8 cellular contexts compared by ENCODE assay signal in genomic region chr5:139294372-139295165, GRCh38. TPM values are rescaled to one million over a fixed set of nuclear protein-coding genes. Genes with fewer than 3 reads are reported as not detected.
A peak's percentile ranks its signal among the peaks of the same experiment; 100 is the strongest.
DNase-seq lines count a peak whose midpoint lies in the region; ATAC-seq and TF ChIP-seq lines count a peak whose summit lies in the region.

No MANE protein-coding gene starts in this region.

- no peaks in the 10 kb centered on the region for H3K27me3 Mint-ChIP-seq in activated naive CD4-positive, alpha-beta T cell treated with anti-CD3 and anti-CD28 coated beads, Interleukin-2, amount 50 U/mL, for 24 hours

- TF ChIP-seq EP300 in tibial nerve (IDR thresholded peaks at IDR 0.05) = peak in 1 of 2 donors; percentile 41

- H3K9me3 Mint-ChIP-seq in activated naive CD4-positive, alpha-beta T cell treated with anti-CD3 and anti-CD28 coated beads, Interleukin-2, amount 50 U/mL, for 24 hours = no peaks in the 10 kb centered on the region

- H3K36me3 Mint-ChIP-seq in activated naive CD4-positive, alpha-beta T cell treated with anti-CD3 and anti-CD28 coated beads, Interleukin-2, amount 50 U/mL, for 24 hours = peaks cover 16% of the 10 kb centered on the region

- peak overlapping the region; percentile 97 for H3K4me3 ChIP-seq in HUES48 (ENCODE audit: low read depth, low read length)
- H3K4me3 ChIP-seq in tibial nerve = peak overlapping the region; percentile 78 to 98 (median 88)

- WGBS in tibial nerve, 2 donors = 0 to 1% methylated on average over 48 of the region's 48 CpGs

- peak in 1 of 2 donors; percentile 19 for TF ChIP-seq POLR2A in tibial nerve (IDR thresholded peaks at IDR 0.05)

- DNase-seq in DMS114 treated with DMSO at 0.1 percent for 48 hours (lab: John Stamatoyannopoulos, UW; ENCODE audit: unreplicated experiment) (peak; percentile 75), RPMI8226 (peak; percentile 80), germinal center (ENCODE audit: low spot score) (peak; percentile 21), nucleus accumbens (lab: John Stamatoyannopoulos, UW) (peak in 54 of 56 donors; percentile 12 to 86 (median 62)), tibial nerve (ENCODE audit: low spot score in 2 of 2) (peak; percentile 72 to 80)

- H3K4me3 Mint-ChIP-seq in activated naive CD4-positive, alpha-beta T cell treated with anti-CD3 and anti-CD28 coated beads, Interleukin-2, amount 50 U/mL, for 24 hours = peak overlapping the region; percentile 95

- peak; percentile 12 for ATAC-seq in GM21360 (IDR thresholded peaks at IDR 0.05; ENCODE audit: unreplicated experiment)

- H3K27ac ChIP-seq in HUES48 (ENCODE audit: low read depth, low read length) (peak overlapping the region; percentile 99), tibial nerve (peak overlapping the region; percentile 98 to 100 (median 100))

- peaks cover 49% of the 10 kb centered on the region for H3K4me1 Mint-ChIP-seq in activated naive CD4-positive, alpha-beta T cell treated with anti-CD3 and anti-CD28 coated beads, Interleukin-2, amount 50 U/mL, for 24 hours

- H3K27me3 ChIP-seq in HUES48 (ENCODE audit: control insufficient read depth, insufficient read depth, low read length) (no peaks in the 10 kb centered on the region), tibial nerve (no peaks in the 10 kb centered on the region)

- H3K4me1 ChIP-seq in HUES48 (ENCODE audit: control insufficient read depth, insufficient read depth, low read length) = peaks cover 43% of the 10 kb centered on the region
- peaks cover 0 to 50% (median 43%) of the 10 kb centered on the region in 4 donors for H3K4me1 ChIP-seq in tibial nerve

- TF ChIP-seq CTCF in tibial nerve (IDR thresholded peaks at IDR 0.05) = peak in 3 of 5 experiments; percentile 6 to 31 (median 30)

- peak overlapping the region; percentile 100 for H3K9ac ChIP-seq in HUES48 (ENCODE audit: low read depth, low read length)

- peak overlapping the region; percentile 98 for H3K27ac Mint-ChIP-seq in activated naive CD4-positive, alpha-beta T cell treated with anti-CD3 and anti-CD28 coated beads, Interleukin-2, amount 50 U/mL, for 24 hours

- peaks cover 11% of the 10 kb centered on the region; the same call in 1 of the 2 replicates for H3K36me3 ChIP-seq in HUES48 (ENCODE audit: control insufficient read depth, insufficient read depth, low read length)
- H3K36me3 ChIP-seq in tibial nerve = no peaks in the 10 kb centered on the region

- H3K9me3 ChIP-seq in HUES48 (ENCODE audit: control insufficient read depth, insufficient read depth, low read length) (no peaks in the 10 kb centered on the region), tibial nerve (no peaks in the 10 kb centered on the region)

RNA-seq across cellular contexts. Expression of gene MATR3, which starts 1.0 kb away (rescaled TPM):
- total RNA-seq in tibial nerve = 100 to 1,000 TPM; 147 to 231 (median 196) TPM

RNA-seq across cellular contexts. Expression of gene PAIP2, which starts 47.1 kb away (rescaled TPM):
- 10 to 100 TPM; 70.6 to 99.2 (median 87.3) TPM for total RNA-seq in tibial nerve

Comparison
In these comparisons a context has a peak if more than half of its experiments do, and no peak if none do; other contexts are left out.
1. Peak in every context shown above with its lines: DNase-seq, ATAC-seq, H3K4me3 ChIP-seq and H3K27ac ChIP-seq.
2. DNase-seq: peak in every context shown above with its lines; median percentile 80 in RPMI8226; 76 in tibial nerve; 75 in DMS114 treated with DMSO at 0.1 percent for 48 hours; 62 in nucleus accumbens; 21 in germinal center.